Comparison of ENCODE assay signal across 1 cellular context in the genomic region with DNA sequence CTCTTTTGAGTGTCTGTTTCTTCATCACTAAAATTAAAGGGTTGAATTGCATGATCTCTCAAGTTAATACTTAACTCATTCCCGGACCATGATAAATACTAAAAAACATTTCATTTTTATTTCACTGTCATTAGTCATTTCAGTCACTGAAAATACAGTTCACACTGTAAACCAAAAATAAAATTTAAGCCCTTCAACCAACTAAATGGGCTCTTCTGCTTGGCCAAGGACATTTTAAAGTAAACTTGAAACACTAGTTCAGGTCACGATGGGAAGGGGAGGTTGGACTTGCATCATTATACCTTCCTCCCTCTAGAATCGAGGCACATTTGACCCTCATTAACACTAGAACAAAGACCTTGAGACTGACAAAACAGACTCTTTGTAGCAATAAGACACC.
TF ChIP-seq lines count a peak whose summit lies in the region.

No MANE protein-coding gene starts in this region.

TF ChIP-seq in GM12878, 131 proteins besides CTCF, POLR2A, EP300 and RAD21:
- TF ChIP-seq RUNX3 (IDR thresholded peaks at IDR 0.05; ENCODE audit: low read length) (peak; percentile 53; the same call in 1 of the 2 replicates), JUNB (IDR thresholded peaks at IDR 0.05) (peak; percentile 53), RB1 (IDR thresholded peaks at IDR 0.05; ENCODE audit: borderline replicate concordance) (no peak), YY1 (IDR thresholded peaks at IDR 0.05; ENCODE audit: low read depth, low read length) (0 out of 2 replicates have a peak, but pooled peaks have one; percentile 7), NR2F1 (conservative IDR thresholded peaks at IDR 0.05) (0 out of 2 replicates have a peak, but pooled peaks have one; percentile 16), POLR2AphosphoS5 (IDR thresholded peaks at IDR 0.05; ENCODE audit: low read length) (peak; percentile 70), MTA2 (IDR thresholded peaks at IDR 0.05; ENCODE audit: low read depth) (peak; percentile 34; the same call in 1 of the 2 replicates), SMAD5 (IDR thresholded peaks at IDR 0.05; ENCODE audit: low read depth) (0 out of 2 replicates have a peak, but pooled peaks have one; percentile 24), ASH2L (IDR thresholded peaks at IDR 0.05; ENCODE audit: borderline replicate concordance, low read depth) (no peak)
- TF ChIP-seq, protein P1, sequence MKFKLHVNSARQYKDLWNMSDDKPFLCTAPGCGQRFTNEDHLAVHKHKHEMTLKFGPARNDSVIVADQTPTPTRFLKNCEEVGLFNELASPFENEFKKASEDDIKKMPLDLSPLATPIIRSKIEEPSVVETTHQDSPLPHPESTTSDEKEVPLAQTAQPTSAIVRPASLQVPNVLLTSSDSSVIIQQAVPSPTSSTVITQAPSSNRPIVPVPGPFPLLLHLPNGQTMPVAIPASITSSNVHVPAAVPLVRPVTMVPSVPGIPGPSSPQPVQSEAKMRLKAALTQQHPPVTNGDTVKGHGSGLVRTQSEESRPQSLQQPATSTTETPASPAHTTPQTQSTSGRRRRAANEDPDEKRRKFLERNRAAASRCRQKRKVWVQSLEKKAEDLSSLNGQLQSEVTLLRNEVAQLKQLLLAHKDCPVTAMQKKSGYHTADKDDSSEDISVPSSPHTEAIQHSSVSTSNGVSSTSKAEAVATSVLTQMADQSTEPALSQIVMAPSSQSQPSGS (IDR thresholded peaks at IDR 0.05; ENCODE audit: low read length) = 0 out of 2 replicates have a peak, but pooled peaks have one; percentile 18
- TF ChIP-seq, protein P2, sequence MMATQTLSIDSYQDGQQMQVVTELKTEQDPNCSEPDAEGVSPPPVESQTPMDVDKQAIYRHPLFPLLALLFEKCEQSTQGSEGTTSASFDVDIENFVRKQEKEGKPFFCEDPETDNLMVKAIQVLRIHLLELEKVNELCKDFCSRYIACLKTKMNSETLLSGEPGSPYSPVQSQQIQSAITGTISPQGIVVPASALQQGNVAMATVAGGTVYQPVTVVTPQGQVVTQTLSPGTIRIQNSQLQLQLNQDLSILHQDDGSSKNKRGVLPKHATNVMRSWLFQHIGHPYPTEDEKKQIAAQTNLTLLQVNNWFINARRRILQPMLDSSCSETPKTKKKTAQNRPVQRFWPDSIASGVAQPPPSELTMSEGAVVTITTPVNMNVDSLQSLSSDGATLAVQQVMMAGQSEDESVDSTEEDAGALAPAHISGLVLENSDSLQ (IDR thresholded peaks at IDR 0.05) = no peak
- TF ChIP-seq, protein P3, sequence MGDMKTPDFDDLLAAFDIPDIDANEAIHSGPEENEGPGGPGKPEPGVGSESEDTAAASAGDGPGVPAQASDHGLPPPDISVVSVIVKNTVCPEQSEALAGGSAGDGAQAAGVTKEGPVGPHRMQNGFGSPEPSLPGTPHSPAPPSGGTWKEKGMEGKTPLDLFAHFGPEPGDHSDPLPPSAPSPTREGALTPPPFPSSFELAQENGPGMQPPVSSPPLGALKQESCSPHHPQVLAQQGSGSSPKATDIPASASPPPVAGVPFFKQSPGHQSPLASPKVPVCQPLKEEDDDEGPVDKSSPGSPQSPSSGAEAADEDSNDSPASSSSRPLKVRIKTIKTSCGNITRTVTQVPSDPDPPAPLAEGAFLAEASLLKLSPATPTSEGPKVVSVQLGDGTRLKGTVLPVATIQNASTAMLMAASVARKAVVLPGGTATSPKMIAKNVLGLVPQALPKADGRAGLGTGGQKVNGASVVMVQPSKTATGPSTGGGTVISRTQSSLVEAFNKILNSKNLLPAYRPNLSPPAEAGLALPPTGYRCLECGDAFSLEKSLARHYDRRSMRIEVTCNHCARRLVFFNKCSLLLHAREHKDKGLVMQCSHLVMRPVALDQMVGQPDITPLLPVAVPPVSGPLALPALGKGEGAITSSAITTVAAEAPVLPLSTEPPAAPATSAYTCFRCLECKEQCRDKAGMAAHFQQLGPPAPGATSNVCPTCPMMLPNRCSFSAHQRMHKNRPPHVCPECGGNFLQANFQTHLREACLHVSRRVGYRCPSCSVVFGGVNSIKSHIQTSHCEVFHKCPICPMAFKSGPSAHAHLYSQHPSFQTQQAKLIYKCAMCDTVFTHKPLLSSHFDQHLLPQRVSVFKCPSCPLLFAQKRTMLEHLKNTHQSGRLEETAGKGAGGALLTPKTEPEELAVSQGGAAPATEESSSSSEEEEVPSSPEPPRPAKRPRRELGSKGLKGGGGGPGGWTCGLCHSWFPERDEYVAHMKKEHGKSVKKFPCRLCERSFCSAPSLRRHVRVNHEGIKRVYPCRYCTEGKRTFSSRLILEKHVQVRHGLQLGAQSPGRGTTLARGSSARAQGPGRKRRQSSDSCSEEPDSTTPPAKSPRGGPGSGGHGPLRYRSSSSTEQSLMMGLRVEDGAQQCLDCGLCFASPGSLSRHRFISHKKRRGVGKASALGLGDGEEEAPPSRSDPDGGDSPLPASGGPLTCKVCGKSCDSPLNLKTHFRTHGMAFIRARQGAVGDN (IDR thresholded peaks at IDR 0.05) = peak; percentile 68; the same call in 1 of the 2 replicates
